14 cellular contexts compared by ENCODE assay signal in the genomic region with DNA sequence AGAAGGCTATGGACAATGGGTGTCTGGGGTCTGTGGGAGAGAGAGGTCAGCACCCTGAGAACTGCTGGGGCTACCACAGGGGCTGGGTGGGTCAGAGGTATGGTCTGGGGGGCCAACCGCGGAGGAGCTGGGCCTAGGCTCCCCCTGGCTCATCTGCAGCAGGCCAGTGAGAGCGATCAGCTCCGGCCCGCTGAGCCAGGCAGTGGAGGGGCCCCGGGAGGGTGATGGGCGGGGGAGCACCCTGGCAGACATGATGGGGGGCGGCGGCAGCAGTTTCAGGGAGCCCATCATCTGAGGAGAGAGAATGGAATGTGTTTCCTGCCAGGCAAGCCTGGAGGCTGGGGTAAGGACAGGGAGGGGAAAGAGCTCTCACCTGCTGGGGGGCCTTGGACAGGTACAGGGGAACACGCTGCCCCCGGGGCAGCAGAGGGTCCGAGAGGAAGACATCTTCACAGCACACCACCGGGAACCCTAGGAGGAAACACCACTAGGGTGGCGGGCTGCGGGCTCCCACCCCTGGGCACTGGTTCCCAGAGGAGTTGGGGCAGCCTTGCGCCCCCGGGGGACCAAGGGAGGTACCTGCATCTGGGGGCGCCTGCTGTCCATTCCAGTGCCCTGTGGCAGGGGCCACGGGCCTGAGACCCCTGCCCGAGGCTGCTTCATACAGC.
DNase-seq lines count a peak whose midpoint lies in the region; ATAC-seq lines count a peak whose summit lies in the region.
"Had no signal": no experiment of that assay in that cellular context is flagged by ENCODE, and none has a peak within 500 bp of the region (broad histone marks: within the 10 kb centered on the region; RNA-seq: fewer than 3 reads in every experiment).

No MANE protein-coding gene starts in this region.

- H3K27me3 Mint-ChIP-seq in activated naive CD4-positive, alpha-beta T cell treated with anti-CD3 and anti-CD28 coated beads, Interleukin-2, amount 10 ng/mL, durations not matched to agents 7 days and 5 days = peaks cover 31% of the 10 kb centered on the region
- H3K27me3 Mint-ChIP-seq: activated naive CD8-positive, alpha-beta T cell; central memory CD8-positive, alpha-beta T cell had no signal

- peaks cover 25% of the 10 kb centered on the region for H3K36me3 Mint-ChIP-seq in activated naive CD4-positive, alpha-beta T cell treated with anti-CD3 and anti-CD28 coated beads, Interleukin-2, amount 10 ng/mL, durations not matched to agents 7 days and 5 days
- H3K36me3 Mint-ChIP-seq in stimulated activated effector memory CD8-positive, alpha-beta T cell treated with anti-CD3 and anti-CD28 coated beads, Interleukin-12 subunit alpha, Interleukin-12 subunit beta, amount 100 ng/mL, for 72 hours = peaks cover 46% of the 10 kb centered on the region
- H3K36me3 Mint-ChIP-seq: activated naive CD8-positive, alpha-beta T cell had no signal

- H3K4me1 Mint-ChIP-seq in activated naive CD4-positive, alpha-beta T cell treated with anti-CD3 and anti-CD28 coated beads, Interleukin-2, amount 10 ng/mL, durations not matched to agents 7 days and 5 days = peaks cover 41% of the 10 kb centered on the region
- H3K4me1 Mint-ChIP-seq in stimulated activated effector memory CD8-positive, alpha-beta T cell treated with anti-CD3 and anti-CD28 coated beads, Interleukin-12 subunit alpha, Interleukin-12 subunit beta, amount 100 ng/mL, for 72 hours = peaks cover 28% of the 10 kb centered on the region

- peak overlapping the region; percentile 15 for H3K4me3 Mint-ChIP-seq in activated naive CD4-positive, alpha-beta T cell treated with anti-CD3 and anti-CD28 coated beads, Interleukin-2, amount 10 ng/mL, durations not matched to agents 7 days and 5 days
- H3K4me3 Mint-ChIP-seq in stimulated activated effector memory CD8-positive, alpha-beta T cell treated with anti-CD3 and anti-CD28 coated beads, Interleukin-12 subunit alpha, Interleukin-12 subunit beta, amount 100 ng/mL, for 72 hours = no peak overlapping the region
- H3K4me3 Mint-ChIP-seq: central memory CD8-positive, alpha-beta T cell had no signal

- DNase-seq in activated naive CD4-positive, alpha-beta T cell treated with anti-CD3 and anti-CD28 coated beads, Interleukin-2, amount 10 ng/mL, durations not matched to agents 7 days and 5 days = no peak
- no peak for DNase-seq in activated naive CD4-positive, alpha-beta T cell (lab: John Stamatoyannopoulos, UW)
- peak; percentile 47 for DNase-seq in ecto neural progenitor cell (ENCODE audit: low spot score)
- no peak for DNase-seq in stimulated activated effector memory CD8-positive, alpha-beta T cell treated with anti-CD3 and anti-CD28 coated beads, Interleukin-12 subunit alpha, Interleukin-12 subunit beta, amount 100 ng/mL, for 72 hours (ENCODE audit: low spot score in 2 of 2)
- no peak for DNase-seq in OCI-M1 (lab: John Stamatoyannopoulos, UW)
- DNase-seq: COR-L47, NCI-H187, NCI-H524, substantia nigra, T-helper 1 cell had no signal

- no peaks in the 10 kb centered on the region for H3K9me3 Mint-ChIP-seq in activated naive CD4-positive, alpha-beta T cell treated with anti-CD3 and anti-CD28 coated beads, Interleukin-2, amount 10 ng/mL, durations not matched to agents 7 days and 5 days
- H3K9me3 Mint-ChIP-seq in stimulated activated effector memory CD8-positive, alpha-beta T cell treated with anti-CD3 and anti-CD28 coated beads, Interleukin-12 subunit alpha, Interleukin-12 subunit beta, amount 100 ng/mL, for 72 hours = no peaks in the 10 kb centered on the region
- H3K9me3 Mint-ChIP-seq: central memory CD8-positive, alpha-beta T cell had no signal

- CTCF ChIA-PET in activated naive CD4-positive, alpha-beta T cell treated with anti-CD3 and anti-CD28 coated beads, Interleukin-2, amount 10 ng/mL, durations not matched to agents 7 days and 5 days (lab: Charles Lee) = no interaction called here

- ATAC-seq in stimulated activated effector memory CD8-positive, alpha-beta T cell treated with anti-CD3 and anti-CD28 coated beads, Interleukin-12 subunit alpha, Interleukin-12 subunit beta, amount 100 ng/mL, for 72 hours = no peak
- ATAC-seq in HG03442 (IDR thresholded peaks at IDR 0.05; ENCODE audit: unreplicated experiment) = no peak
- ATAC-seq: gastroesophageal sphincter had no signal

- H3K27ac Mint-ChIP-seq in activated naive CD4-positive, alpha-beta T cell treated with anti-CD3 and anti-CD28 coated beads, Interleukin-2, amount 10 ng/mL, durations not matched to agents 7 days and 5 days = peak overlapping the region; percentile 69
- H3K27ac Mint-ChIP-seq in stimulated activated effector memory CD8-positive, alpha-beta T cell treated with anti-CD3 and anti-CD28 coated beads, Interleukin-12 subunit alpha, Interleukin-12 subunit beta, amount 100 ng/mL, for 72 hours = peak overlapping the region; percentile 85
- H3K27ac Mint-ChIP-seq: activated naive CD8-positive, alpha-beta T cell had no signal
